Comparison of ENCODE assay signal across 25 cellular contexts in the genomic region with DNA sequence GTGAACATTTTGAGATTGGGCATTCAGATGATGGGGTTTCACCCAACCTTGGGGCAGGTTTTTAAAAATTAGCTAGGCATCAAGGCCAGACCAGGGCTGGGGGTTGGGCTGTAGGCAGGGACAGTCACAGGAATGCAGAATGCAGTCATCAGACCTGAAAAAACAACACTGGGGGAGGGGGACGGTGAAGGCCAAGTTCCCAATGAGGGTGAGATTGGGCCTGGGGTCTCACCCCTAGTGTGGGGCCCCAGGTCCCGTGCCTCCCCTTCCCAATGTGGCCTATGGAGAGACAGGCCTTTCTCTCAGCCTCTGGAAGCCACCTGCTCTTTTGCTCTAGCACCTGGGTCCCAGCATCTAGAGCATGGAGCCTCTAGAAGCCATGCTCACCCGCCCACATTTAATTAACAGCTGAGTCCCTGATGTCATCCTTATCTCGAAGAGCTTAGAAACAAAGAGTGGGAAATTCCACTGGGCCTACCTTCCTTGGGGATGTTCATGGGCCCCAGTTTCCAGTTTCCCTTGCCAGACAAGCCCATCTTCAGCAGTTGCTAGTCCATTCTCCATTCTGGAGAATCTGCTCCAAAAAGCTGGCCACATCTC. TPM values are rescaled to one million over a fixed set of nuclear protein-coding genes. Genes with fewer than 3 reads are reported as not detected.
A peak's percentile ranks its signal among the peaks of the same experiment; 100 is the strongest.
DNase-seq lines count a peak whose midpoint lies in the region; ATAC-seq, FAIRE-seq and TF ChIP-seq lines count a peak whose summit lies in the region.
"Had no signal": no experiment of that assay in that cellular context is flagged by ENCODE, and none has a peak within 500 bp of the region (broad histone marks: within the 10 kb centered on the region; RNA-seq: fewer than 3 reads in every experiment).

No MANE protein-coding gene starts in this region.

- H3K4me1 ChIP-seq in GM12878 (ENCODE audit: control insufficient read depth, insufficient read depth, low read length), result no peaks in the 10 kb centered on the region
- H3K4me1 ChIP-seq in mesenchymal stem cell (ENCODE audit: control insufficient read depth, insufficient read depth, low read depth, low read length), result peaks cover 26% of the 10 kb centered on the region
- peaks cover 0 to 13% of the 10 kb centered on the region in 2 donors for H3K4me1 ChIP-seq in thyroid gland
- no peaks in the 10 kb centered on the region for H3K4me1 ChIP-seq in colonic mucosa
- H3K4me1 ChIP-seq: Peyer's patch, vagina had no signal

- H2BK15ac ChIP-seq in mesenchymal stem cell (ENCODE audit: low read depth, poor library complexity, severe bottlenecking), result no peak overlapping the region

- no peak for FAIRE-seq in GM12878 (lab: Jason Lieb, UNC)
- FAIRE-seq: HTR-8/SVneo had no signal

- no peaks in the 10 kb centered on the region for H3K79me2 ChIP-seq in GM12878 (ENCODE audit: control insufficient read depth, insufficient read depth, low read length)

- TF ChIP-seq POLR2A in GM12878 (IDR thresholded peaks at IDR 0.05; ENCODE audit: low read depth, low read length) (no peak), thyroid gland (IDR thresholded peaks at IDR 0.05) (no peak)

- intact Hi-C loops in activated CD4-positive, alpha-beta T cell treated with anti-CD3 and anti-CD28 coated beads for 36 hours (cut with DNase I, micrococcal nuclease), result no loop called here
- intact Hi-C loops in GM12878 (cut with micrococcal nuclease; ENCODE audit: unreplicated experiment) (no loop called here), thyroid gland (cut with DNase I) (no loop called here), colonic mucosa (cut with DNase I) (no loop called here)

- H3K4me1 Mint-ChIP-seq in activated CD4-positive, alpha-beta T cell treated with anti-CD3 and anti-CD28 coated beads for 36 hours, result no peaks in the 10 kb centered on the region
- H3K4me1 Mint-ChIP-seq: activated B cell treated with CpG ODN at 0.5 μM for 24 hours; activated CD4-positive, alpha-beta memory T cell treated with anti-CD3 and anti-CD28 coated beads, Interleukin-2, amount 10 ng/mL, durations not matched to agents 7 days and 5 days had no signal

- SMC1A ChIA-PET in GM12878 (lab: Charles Lee; ENCODE audit: uncharacterized antibody, unreplicated experiment), result interaction anchor here (1.8 kb wide), 1 partner anchor 9 kb away, joined by 11 read pairs; no protein-coding TSS in a partner anchor

- H3K79me1 ChIP-seq in mesenchymal stem cell (replicated peaks; ENCODE audit: low read length, poor library complexity, severe bottlenecking), result no peaks in the 10 kb centered on the region

- H3K27ac ChIP-seq in GM12878 (ENCODE audit: control insufficient read depth, insufficient read depth), result no peak overlapping the region
- no peak overlapping the region for H3K27ac ChIP-seq in mesenchymal stem cell (ENCODE audit: low read length, poor library complexity, severe bottlenecking)
- H3K27ac ChIP-seq in thyroid gland, result no peak overlapping the region
- H3K27ac ChIP-seq in colonic mucosa, result no peak overlapping the region
- H3K27ac ChIP-seq: Peyer's patch, vagina had no signal

- TF ChIP-seq RAD21 in GM12878 (IDR thresholded peaks at IDR 0.05; ENCODE audit: insufficient read depth, low read depth, low read length), result no peak

- RAD21 ChIA-PET in GM12878 (lab: Charles Lee; ENCODE audit: unreplicated experiment), result interaction anchor here (0.6 to 2.1 kb wide), 3 partner anchors 9 to 137 kb away, joined by 3 to 7 read pairs (median 3); no protein-coding TSS in a partner anchor

- no peak for DNase-seq in activated CD4-positive, alpha-beta T cell treated with anti-CD3 and anti-CD28 coated beads for 36 hours
- no peak for DNase-seq in activated CD4-positive, alpha-beta T cell treated with anti-CD3 and anti-CD28 coated beads for 4 hours
- DNase-seq in GM12878 (ENCODE audit: low read depth, low spot score) (no peak), mesenchymal stem cell (no peak), thyroid gland (peak; percentile 38 to 59), colonic mucosa (no peak), nucleus accumbens (lab: John Stamatoyannopoulos, UW) (no peak)
- DNase-seq: 8988T; activated B cell treated with CpG ODN at 0.5 μM for 24 hours; activated CD4-positive, alpha-beta memory T cell treated with anti-CD3 and anti-CD28 coated beads, Interleukin-2, amount 10 ng/mL, durations not matched to agents 7 days and 5 days; activated naive CD4-positive, alpha-beta T cell treated with anti-CD3 and anti-CD28 coated beads, Interleukin-2, amount 50 U/mL, for 16 hours; aorta; left colon; MG63; NCI-H1436; NK-92 treated with Interleukin-12 subunit alpha and Interleukin-12 subunit beta, amount 100 ng/mL, for 24 hours; Peyer's patch; stimulated activated CD8-positive, alpha-beta memory T cell treated with anti-CD3 and anti-CD28 coated beads, Interleukin-4, amount 100 ng/mL, for 48 hours; substantia nigra had no signal

- H3K27ac Mint-ChIP-seq in activated CD4-positive, alpha-beta T cell treated with anti-CD3 and anti-CD28 coated beads for 36 hours, result no peak overlapping the region
- H3K27ac Mint-ChIP-seq: activated B cell treated with CpG ODN at 0.5 μM for 24 hours; activated CD4-positive, alpha-beta memory T cell treated with anti-CD3 and anti-CD28 coated beads, Interleukin-2, amount 10 ng/mL, durations not matched to agents 7 days and 5 days; T-helper 2 cell treated with Interferon-gamma antibody and Interleukin-4, amounts not matched to agents 5 μg/mL and 100 μg/mL, for 36 hours had no signal

- H3K4me3 Mint-ChIP-seq in activated CD4-positive, alpha-beta T cell treated with anti-CD3 and anti-CD28 coated beads for 36 hours, result no peak overlapping the region
- H3K4me3 Mint-ChIP-seq: activated B cell treated with CpG ODN at 0.5 μM for 24 hours; activated CD4-positive, alpha-beta memory T cell treated with anti-CD3 and anti-CD28 coated beads, Interleukin-2, amount 10 ng/mL, durations not matched to agents 7 days and 5 days; T-helper 2 cell treated with Interferon-gamma antibody and Interleukin-4, amounts not matched to agents 5 μg/mL and 100 μg/mL, for 36 hours had no signal

- no peak for TF ChIP-seq CTCF in GM12878 (IDR thresholded peaks at IDR 0.05 in 2 of 3, conservative IDR thresholded peaks at IDR 0.05 in 1 of 3; ENCODE audit: control insufficient read depth in 2 of 3, extremely low read depth in 1 of 3, insufficient read depth in 1 of 3, low read depth in 3 of 3, low read length in 3 of 3)
- no peak for TF ChIP-seq CTCF in thyroid gland (IDR thresholded peaks at IDR 0.05)
- TF ChIP-seq CTCF in colonic mucosa (IDR thresholded peaks at IDR 0.05), result no peak

- WGBS in GM12878 (ENCODE audit: insufficient coverage, insufficient replicate concordance, low lambda C conversion rate, missing lambda C conversion rate), result 14% methylated on average over 4 of the region's 4 CpGs
- 83% methylated on average over 4 of the region's 4 CpGs for WGBS in mesenchymal stem cell
- 86% methylated on average over 4 of the region's 4 CpGs for whole genome bisulfite sequencing in thyroid gland, 2 donors

- in situ Hi-C loops in GM12878 (cut with MboI), result no loop called here

- peak overlapping the region; percentile 33 for H2AK5ac ChIP-seq in mesenchymal stem cell (ENCODE audit: low read length, severe bottlenecking)

- H3K36me3 ChIP-seq in GM12878 (ENCODE audit: control insufficient read depth in 2 of 2, insufficient read depth in 2 of 2, low read length in 1 of 2), result no peaks in the 10 kb centered on the region
- H3K36me3 ChIP-seq in mesenchymal stem cell (ENCODE audit: control insufficient read depth in 1 of 2, insufficient read depth in 2 of 2, low read depth in 1 of 2, low read length in 2 of 2), result no peaks in the 10 kb centered on the region
- H3K36me3 ChIP-seq in thyroid gland, result no peaks in the 10 kb centered on the region
- no peaks in the 10 kb centered on the region for H3K36me3 ChIP-seq in colonic mucosa
- H3K36me3 ChIP-seq: MG63, Peyer's patch, vagina had no signal

- no peak overlapping the region for H3K4ac ChIP-seq in mesenchymal stem cell (ENCODE audit: low read depth in 1 of 2, low read length in 2 of 2)

- CTCF ChIA-PET in activated CD4-positive, alpha-beta T cell treated with anti-CD3 and anti-CD28 coated beads for 36 hours (lab: Charles Lee), result interaction anchor here (0.6 kb wide), 1 partner anchor 87 kb away, joined by 4 read pairs; no protein-coding TSS in a partner anchor
- CTCF ChIA-PET in GM12878 (lab: Yijun Ruan, JAX), result interaction anchor here (1.1 to 1.2 kb wide), 3 partner anchors 8 to 295 kb away, joined by 4 to 6 read pairs (median 5); no protein-coding TSS in a partner anchor

- H4K20me1 ChIP-seq in GM12878 (ENCODE audit: control insufficient read depth, insufficient read depth), result no peaks in the 10 kb centered on the region

- H2BK12ac ChIP-seq in mesenchymal stem cell (ENCODE audit: low read length in 2 of 2), result no peak overlapping the region

- no peak overlapping the region for H3K18ac ChIP-seq in mesenchymal stem cell (ENCODE audit: low read depth in 1 of 2, low read length in 2 of 2)

- BruUV-seq in GM12878 (replicated peaks; lab: Mats Ljungman, UMichigan), result no TSS peak

- no peak overlapping the region for H3K4me2 ChIP-seq in GM12878 (ENCODE audit: control insufficient read depth, insufficient read depth)
- peak overlapping the region; percentile 31 for H3K4me2 ChIP-seq in mesenchymal stem cell (ENCODE audit: low read length, poor library complexity, severe bottlenecking)

- no peak overlapping the region for H4K8ac ChIP-seq in mesenchymal stem cell (ENCODE audit: low read length)

- H3K4me3 ChIP-seq in GM12878 (no peak overlapping the region), mesenchymal stem cell (ENCODE audit: insufficient read depth in 1 of 2, low read depth in 1 of 2, low read length in 2 of 2) (no peak overlapping the region), thyroid gland (replicated peaks in 1 of 3) (no peak overlapping the region), colonic mucosa (no peak overlapping the region)
- H3K4me3 ChIP-seq: MG63, Peyer's patch, vagina had no signal

- no peak overlapping the region for H3K14ac ChIP-seq in mesenchymal stem cell (ENCODE audit: low read length in 2 of 2)

- no peaks in the 10 kb centered on the region for H3K27me3 Mint-ChIP-seq in activated CD4-positive, alpha-beta T cell treated with anti-CD3 and anti-CD28 coated beads for 36 hours
- H3K27me3 Mint-ChIP-seq: activated B cell treated with CpG ODN at 0.5 μM for 24 hours; activated CD4-positive, alpha-beta memory T cell treated with anti-CD3 and anti-CD28 coated beads, Interleukin-2, amount 10 ng/mL, durations not matched to agents 7 days and 5 days had no signal

- H4K91ac ChIP-seq in mesenchymal stem cell (ENCODE audit: low read length), result no peak overlapping the region

- ATAC-seq in activated CD4-positive, alpha-beta T cell treated with anti-CD3 and anti-CD28 coated beads for 36 hours, result peak; percentile 16
- ATAC-seq in GM12878 (no peak), GM19455 (IDR thresholded peaks at IDR 0.05; ENCODE audit: unreplicated experiment) (no peak)
- ATAC-seq: left colon had no signal

- no peak for TF ChIP-seq EP300 in GM12878 (IDR thresholded peaks at IDR 0.05; ENCODE audit: borderline replicate concordance in 1 of 2, control insufficient read depth in 1 of 2, low read depth in 2 of 2, low read length in 2 of 2)

- H2AFZ ChIP-seq in GM12878 (ENCODE audit: control insufficient read depth, low read depth, low read length) (no peak overlapping the region), mesenchymal stem cell (ENCODE audit: low read depth, low read length) (no peak overlapping the region)

- H3K9me3 Mint-ChIP-seq in activated CD4-positive, alpha-beta T cell treated with anti-CD3 and anti-CD28 coated beads for 36 hours (ENCODE audit: low read depth), result no peaks in the 10 kb centered on the region
- H3K9me3 Mint-ChIP-seq: activated B cell treated with CpG ODN at 0.5 μM for 24 hours; activated CD4-positive, alpha-beta memory T cell treated with anti-CD3 and anti-CD28 coated beads, Interleukin-2, amount 10 ng/mL, durations not matched to agents 7 days and 5 days; T-helper 2 cell treated with Interferon-gamma antibody and Interleukin-4, amounts not matched to agents 5 μg/mL and 100 μg/mL, for 36 hours had no signal

- no peak overlapping the region for H3K9ac ChIP-seq in GM12878 (ENCODE audit: control insufficient read depth, insufficient read depth, low read length)
- no peak overlapping the region for H3K9ac ChIP-seq in mesenchymal stem cell (ENCODE audit: low read length)
- no peak overlapping the region for H3K9ac ChIP-seq in colonic mucosa (ENCODE audit: low read depth in 2 of 2, low read length in 2 of 2)

- no peaks in the 10 kb centered on the region for H3K9me3 ChIP-seq in GM12878 (replicated peaks; ENCODE audit: control insufficient read depth, insufficient read depth, low read length)
- no peaks in the 10 kb centered on the region for H3K9me3 ChIP-seq in mesenchymal stem cell (ENCODE audit: control insufficient read depth, low read length)
- H3K9me3 ChIP-seq in thyroid gland, result no peaks in the 10 kb centered on the region
- no peaks in the 10 kb centered on the region for H3K9me3 ChIP-seq in colonic mucosa
- H3K9me3 ChIP-seq: MG63, Peyer's patch, vagina had no signal

- H3K27me3 ChIP-seq in GM12878 (replicated peaks in 1 of 2; ENCODE audit: control insufficient read depth in 2 of 2, insufficient read depth in 2 of 2, low read length in 1 of 2) (no peaks in the 10 kb centered on the region; a peak in 1 of 4 replicates), mesenchymal stem cell (ENCODE audit: control insufficient read depth in 1 of 2, insufficient read depth in 1 of 2, low read length in 2 of 2) (no peaks in the 10 kb centered on the region), thyroid gland (no peaks in the 10 kb centered on the region), colonic mucosa (no peaks in the 10 kb centered on the region)
- H3K27me3 ChIP-seq: MG63, Peyer's patch, vagina had no signal

- POLR2A ChIA-PET in activated CD4-positive, alpha-beta T cell treated with anti-CD3 and anti-CD28 coated beads for 36 hours (lab: Charles Lee), result no interaction called here
- POLR2A ChIA-PET in GM12878 (lab: Charles Lee), result interaction anchor here (0.6 to 1.5 kb wide), 3 partner anchors 13 to 141 kb away, joined by 3 to 5 read pairs (median 3); no protein-coding TSS in a partner anchor

- no peak overlapping the region for H3K23ac ChIP-seq in mesenchymal stem cell (ENCODE audit: low read length in 2 of 2)

- H3K36me3 Mint-ChIP-seq in activated CD4-positive, alpha-beta T cell treated with anti-CD3 and anti-CD28 coated beads for 36 hours (ENCODE audit: low read depth), result no peaks in the 10 kb centered on the region

- H2BK5ac ChIP-seq in mesenchymal stem cell (ENCODE audit: low read depth, low read length, poor library complexity, severe bottlenecking), result no peak overlapping the region

- no peak overlapping the region for H2BK120ac ChIP-seq in mesenchymal stem cell (ENCODE audit: low read depth, low read length)

RNA-seq across cellular contexts. Expression of gene RHO, which starts 6.1 kb away (rescaled TPM):
- total RNA-seq in activated CD4-positive, alpha-beta T cell treated with anti-CD3 and anti-CD28 coated beads for 36 hours, result not detected
- not detected in 2 replicates for total RNA-seq in GM12878 (2013; cell fraction: nucleolus; rRNA removed)
- total RNA-seq in GM12878 (2014; rRNA removed) (not detected in 2 replicates), GM12878 (2014; rRNA removed; fragmentation: Illumina TruSeq; extraction: Trizol) (not detected in 2 replicates), GM12878 (2021) (not detected in 2 replicates), thyroid gland (not detected), colonic mucosa (not detected)
- not detected for polyA plus RNA-seq in GM12878 (2011; ENCODE audit: low read depth)
- polyA plus RNA-seq in GM12878 (2011; rRNA removed) (not detected in 2 replicates), GM12878 (2014; fragmentation: Illumina TruSeq; extraction: Trizol) (not detected in 2 replicates), GM12878 (2014; fragmentation: Nextera tagmentation; extraction: Ambion mirVana) (not detected), GM12878 (2014; rRNA removed) (not detected in 2 replicates), GM12878 (2016; fragmentation: Nextera tagmentation; extraction: Ambion mirVana) (not detected)
- not detected in 2 replicates for polyA plus RNA-seq in GM12878 (2011; cell fraction: cytosol; rRNA removed)
- not detected in 2 replicates for polyA plus RNA-seq in GM12878 (2011; cell fraction: nucleus; rRNA removed)
- polyA plus RNA-seq in GM12878 (2012), result not detected in 2 replicates
- not detected in 2 replicates for polyA minus RNA-seq in GM12878 (2011; rRNA and poly(A)+ RNA removed)
- polyA minus RNA-seq in GM12878 (2011; cell fraction: cytosol; rRNA and poly(A)+ RNA removed), result not detected in 2 replicates
- polyA minus RNA-seq in GM12878 (2011; cell fraction: nucleus; rRNA and poly(A)+ RNA removed), result not detected in 2 replicates
- polyA plus RNA-seq in mesenchymal stem cell (2013, experiment 1 of 2), result not detected
- not detected for polyA plus RNA-seq in mesenchymal stem cell (2013, experiment 2 of 2)
- total RNA-seq: activated B cell treated with CpG ODN at 0.5 μM for 24 hours; activated CD4-positive, alpha-beta memory T cell treated with anti-CD3 and anti-CD28 coated beads, Interleukin-2, amount 10 ng/mL, durations not matched to agents 7 days and 5 days; cerebellum; left colon; Peyer's patch; vagina had no signal
- polyA plus RNA-seq: aorta, BJ had no signal

RNA-seq across cellular contexts. Expression of gene H1-8, which starts 8.4 kb away (rescaled TPM):
- total RNA-seq in activated CD4-positive, alpha-beta T cell treated with anti-CD3 and anti-CD28 coated beads for 36 hours, result not detected
- total RNA-seq in GM12878 (2013; cell fraction: nucleolus; rRNA removed), result not detected in 2 replicates
- total RNA-seq in GM12878 (2014; rRNA removed), result not detected in 2 replicates
- total RNA-seq in GM12878 (2014; rRNA removed; fragmentation: Illumina TruSeq; extraction: Trizol), result not detected in 2 replicates
- not detected in 2 replicates for total RNA-seq in GM12878 (2021)
- polyA plus RNA-seq in GM12878 (2011; ENCODE audit: low read depth), result not detected
- polyA plus RNA-seq in GM12878 (2011; rRNA removed), result not detected in 2 replicates
- polyA plus RNA-seq in GM12878 (2011; cell fraction: cytosol; rRNA removed), result not detected in 2 replicates
- not detected in 2 replicates for polyA plus RNA-seq in GM12878 (2011; cell fraction: nucleus; rRNA removed)
- polyA plus RNA-seq in GM12878 (2012), result not detected in 2 replicates
- polyA plus RNA-seq in GM12878 (2014; fragmentation: Illumina TruSeq; extraction: Trizol), result not detected in 2 replicates
- not detected for polyA plus RNA-seq in GM12878 (2014; fragmentation: Nextera tagmentation; extraction: Ambion mirVana)
- polyA plus RNA-seq in GM12878 (2014; rRNA removed), result not detected in 2 replicates
- not detected for polyA plus RNA-seq in GM12878 (2016; fragmentation: Nextera tagmentation; extraction: Ambion mirVana)
- not detected in 2 replicates for polyA minus RNA-seq in GM12878 (2011; rRNA and poly(A)+ RNA removed)
- not detected in 2 replicates for polyA minus RNA-seq in GM12878 (2011; cell fraction: cytosol; rRNA and poly(A)+ RNA removed)
- not detected in 2 replicates for polyA minus RNA-seq in GM12878 (2011; cell fraction: nucleus; rRNA and poly(A)+ RNA removed)
- not detected for polyA plus RNA-seq in mesenchymal stem cell (2013, experiment 1 of 2)
- not detected for polyA plus RNA-seq in mesenchymal stem cell (2013, experiment 2 of 2)
- total RNA-seq in thyroid gland, result not detected
- total RNA-seq in colonic mucosa, result not detected
- total RNA-seq: activated B cell treated with CpG ODN at 0.5 μM for 24 hours; activated CD4-positive, alpha-beta memory T cell treated with anti-CD3 and anti-CD28 coated beads, Interleukin-2, amount 10 ng/mL, durations not matched to agents 7 days and 5 days; aorta; cerebellum; left colon; Peyer's patch; vagina had no signal
- polyA plus RNA-seq: aorta, BJ had no signal

Comparison
In these comparisons a context has a peak if more than half of its experiments do, and no peak if none do; other contexts are left out.
1. DNase-seq: peak in thyroid gland (2 of 2); none in activated CD4-positive, alpha-beta T cell treated with anti-CD3 and anti-CD28 coated beads for 36 hours (single experiment), activated CD4-positive, alpha-beta T cell treated with anti-CD3 and anti-CD28 coated beads for 4 hours (0 of 2), GM12878 (single experiment), mesenchymal stem cell (single experiment), colonic mucosa (single experiment) and nucleus accumbens (0 of 56).